11 cellular contexts compared by ENCODE assay signal in the genomic region with DNA sequence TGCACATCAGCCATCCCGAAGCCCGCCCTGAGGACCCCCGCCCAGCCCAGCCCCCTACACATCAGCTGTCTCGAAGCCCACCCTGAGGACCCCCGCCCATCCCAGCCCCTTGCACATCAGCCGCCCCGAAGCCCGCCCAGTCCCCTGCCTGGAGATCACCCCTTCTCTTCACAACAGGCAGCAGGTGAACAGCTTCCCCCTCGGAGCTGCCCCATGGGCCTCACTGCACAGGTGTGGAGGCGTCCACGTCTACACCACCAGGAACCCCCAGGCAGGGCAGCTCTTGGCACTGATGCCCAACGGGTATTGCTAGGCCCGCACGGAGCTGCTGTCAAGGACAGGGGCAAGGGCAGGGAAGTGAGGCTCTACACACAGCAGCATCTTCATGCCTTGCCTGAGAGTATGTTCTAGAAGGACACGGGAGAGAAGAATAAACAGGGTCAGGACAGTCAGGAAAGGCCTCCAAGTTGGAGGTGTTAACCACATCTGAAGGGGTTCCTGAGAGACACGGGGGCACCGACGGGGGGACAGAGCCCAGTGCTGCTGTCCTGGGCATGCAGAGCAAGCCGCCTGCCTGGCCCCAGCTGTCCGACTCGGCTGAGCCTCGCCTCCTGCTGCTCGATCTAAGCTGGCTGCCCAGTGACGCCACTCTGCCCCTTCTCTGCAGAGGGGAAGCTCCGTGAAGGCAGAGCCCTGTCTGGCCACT.
DNase-seq lines count a peak whose midpoint lies in the region; ATAC-seq and TF ChIP-seq lines count a peak whose summit lies in the region.
"Had no signal": no experiment of that assay in that cellular context is flagged by ENCODE, and none has a peak within 500 bp of the region (broad histone marks: within the 10 kb centered on the region; RNA-seq: fewer than 3 reads in every experiment).

No MANE protein-coding gene starts in this region.

- TF ChIP-seq CTCF in A673 (conservative IDR thresholded peaks at IDR 0.05; ENCODE audit: low read depth, low read length) (no peak), nephron (IDR thresholded peaks at IDR 0.05; ENCODE audit: unreplicated experiment in 3 of 3) (no peak)

- no TSS peak for BruUV-seq in A673 (replicated peaks; lab: Mats Ljungman, UMichigan)

- ATAC-seq in stimulated activated effector memory CD8-positive, alpha-beta T cell treated with anti-CD3 and anti-CD28 coated beads, Interleukin-12 subunit alpha, Interleukin-12 subunit beta, amount 100 ng/mL, for 72 hours: no peak
- ATAC-seq in GM19395 (IDR thresholded peaks at IDR 0.05; ENCODE audit: unreplicated experiment): no peak
- ATAC-seq: stimulated activated memory B cell treated with anti-CD40 and anti-IgM and Interleukin-4, amounts not matched to agents 10 μg/mL and 1 μg/mL and 100 μg/mL, for 72 hours had no signal

- no peaks in the 10 kb centered on the region for H3K9me3 ChIP-seq in A673 (ENCODE audit: low read depth, low read length, poor library complexity, severe bottlenecking)
- no peaks in the 10 kb centered on the region for H3K9me3 ChIP-seq in CD8-positive, alpha-beta memory T cell (ENCODE audit: low read length)

- POLR2A ChIA-PET in A673 (lab: Charles Lee; ENCODE audit: low non-redundant PET): no interaction called here
- POLR2A ChIA-PET in CD8-positive, alpha-beta memory T cell (lab: Charles Lee): interaction anchor here (0.8 to 1.1 kb wide), 2 partner anchors 20 to 23 kb away, joined by 3 read pairs; no protein-coding TSS in a partner anchor

- peak overlapping the region; percentile 29 to 99 (median 76) for H3K27ac Mint-ChIP-seq in CD8-positive, alpha-beta memory T cell
- H3K27ac Mint-ChIP-seq in dendritic cell treated with granulocyte-macrophage colony-stimulating factor and Interleukin-4, amounts not matched to agents 40 ng/mL and 50 ng/mL, for 4 days: peak overlapping the region; percentile 99
- peak overlapping the region in 2 of 3 experiments; percentile 38 to 52 for H3K27ac Mint-ChIP-seq in nephron
- no peak overlapping the region for H3K27ac Mint-ChIP-seq in stimulated activated effector memory CD8-positive, alpha-beta T cell treated with anti-CD3 and anti-CD28 coated beads, Interleukin-12 subunit alpha, Interleukin-12 subunit beta, amount 100 ng/mL, for 72 hours
- H3K27ac Mint-ChIP-seq: stimulated activated memory B cell treated with anti-CD40 and anti-IgM and Interleukin-4, amounts not matched to agents 10 μg/mL and 1 μg/mL and 100 μg/mL, for 72 hours had no signal

- H3K27ac ChIP-seq in A673 (ENCODE audit: low read depth, low read length, poor library complexity, severe bottlenecking): peak overlapping the region; percentile 93
- no peak overlapping the region for H3K27ac ChIP-seq in CD8-positive, alpha-beta memory T cell (ENCODE audit: low read depth, low read length)

- H3K36me3 Mint-ChIP-seq in CD8-positive, alpha-beta memory T cell: peaks cover under 1 to 9% (median 3%) of the 10 kb centered on the region in 3 donors
- H3K36me3 Mint-ChIP-seq in dendritic cell treated with granulocyte-macrophage colony-stimulating factor and Interleukin-4, amounts not matched to agents 40 ng/mL and 50 ng/mL, for 4 days (ENCODE audit: low read depth): peaks cover 37% of the 10 kb centered on the region
- peaks cover 4% of the 10 kb centered on the region for H3K36me3 Mint-ChIP-seq in nephron (ENCODE audit: low read depth)
- H3K36me3 Mint-ChIP-seq in stimulated activated effector memory CD8-positive, alpha-beta T cell treated with anti-CD3 and anti-CD28 coated beads, Interleukin-12 subunit alpha, Interleukin-12 subunit beta, amount 100 ng/mL, for 72 hours: peaks cover 19% of the 10 kb centered on the region

- no peaks in the 10 kb centered on the region for H3K27me3 ChIP-seq in A673 (replicated peaks; ENCODE audit: insufficient read depth, low read depth, low read length, poor library complexity)
- no peaks in the 10 kb centered on the region for H3K27me3 ChIP-seq in CD8-positive, alpha-beta memory T cell (ENCODE audit: insufficient read depth, low read length, poor library complexity, severe bottlenecking)

- no peaks in the 10 kb centered on the region for H3K36me3 ChIP-seq in A673 (ENCODE audit: insufficient read depth, low read length, poor library complexity, severe bottlenecking)
- H3K36me3 ChIP-seq in CD8-positive, alpha-beta memory T cell (ENCODE audit: insufficient read depth, low read length): no peaks in the 10 kb centered on the region

- DNase-seq in A673 (ENCODE audit: low spot score): no peak
- DNase-seq in CD8-positive, alpha-beta memory T cell: no peak
- no peak for DNase-seq in stimulated activated effector memory CD8-positive, alpha-beta T cell treated with anti-CD3 and anti-CD28 coated beads, Interleukin-12 subunit alpha, Interleukin-12 subunit beta, amount 100 ng/mL, for 72 hours (ENCODE audit: low spot score in 2 of 2)
- DNase-seq in NCI-H748 (lab: John Stamatoyannopoulos, UW; ENCODE audit: unreplicated experiment): no peak
- no peak for DNase-seq in GM19240 (ENCODE audit: insufficient read length, low spot score)
- DNase-seq: hippocampal formation, NCI-H1105 treated with DMSO at 0.1 percent for 48 hours had no signal

- intact Hi-C loops in A673 (cut with micrococcal nuclease; ENCODE audit: unreplicated experiment): no loop called here
- intact Hi-C loops in dendritic cell treated with granulocyte-macrophage colony-stimulating factor and Interleukin-4, amounts not matched to agents 40 ng/mL and 50 ng/mL, for 4 days (cut with micrococcal nuclease): no loop called here

- H3K4me3 ChIP-seq in A673 (ENCODE audit: low read depth, low read length, poor library complexity, severe bottlenecking): no peak overlapping the region
- no peak overlapping the region for H3K4me3 ChIP-seq in CD8-positive, alpha-beta memory T cell (ENCODE audit: low read length)

- H3K27me3 Mint-ChIP-seq in CD8-positive, alpha-beta memory T cell: peaks cover 0 to 3% of the 10 kb centered on the region in 2 donors
- no peaks in the 10 kb centered on the region for H3K27me3 Mint-ChIP-seq in dendritic cell treated with granulocyte-macrophage colony-stimulating factor and Interleukin-4, amounts not matched to agents 40 ng/mL and 50 ng/mL, for 4 days
- no peaks in the 10 kb centered on the region for H3K27me3 Mint-ChIP-seq in nephron (ENCODE audit: low read depth)

- CTCF ChIA-PET in A673 (lab: Charles Lee): no interaction called here
- CTCF ChIA-PET in CD8-positive, alpha-beta memory T cell (lab: Charles Lee): interaction anchor here (0.7 to 1.3 kb wide), 2 partner anchors 14 to 20 kb away, joined by 3 read pairs; no protein-coding TSS in a partner anchor

- peaks cover 77 to 96% (median 80%) of the 10 kb centered on the region in 3 donors for H3K4me1 Mint-ChIP-seq in CD8-positive, alpha-beta memory T cell
- H3K4me1 Mint-ChIP-seq in dendritic cell treated with granulocyte-macrophage colony-stimulating factor and Interleukin-4, amounts not matched to agents 40 ng/mL and 50 ng/mL, for 4 days (ENCODE audit: low read depth): peaks cover 100% of the 10 kb centered on the region
- H3K4me1 Mint-ChIP-seq in nephron: peaks cover 70% of the 10 kb centered on the region
- peaks cover 96% of the 10 kb centered on the region for H3K4me1 Mint-ChIP-seq in stimulated activated effector memory CD8-positive, alpha-beta T cell treated with anti-CD3 and anti-CD28 coated beads, Interleukin-12 subunit alpha, Interleukin-12 subunit beta, amount 100 ng/mL, for 72 hours

- no peaks in the 10 kb centered on the region for H3K9me3 Mint-ChIP-seq in CD8-positive, alpha-beta memory T cell
- H3K9me3 Mint-ChIP-seq in dendritic cell treated with granulocyte-macrophage colony-stimulating factor and Interleukin-4, amounts not matched to agents 40 ng/mL and 50 ng/mL, for 4 days: no peaks in the 10 kb centered on the region
- H3K9me3 Mint-ChIP-seq in nephron: peaks cover 5% of the 10 kb centered on the region
- H3K9me3 Mint-ChIP-seq in stimulated activated effector memory CD8-positive, alpha-beta T cell treated with anti-CD3 and anti-CD28 coated beads, Interleukin-12 subunit alpha, Interleukin-12 subunit beta, amount 100 ng/mL, for 72 hours: no peaks in the 10 kb centered on the region

- H3K4me3 Mint-ChIP-seq in CD8-positive, alpha-beta memory T cell: peak overlapping the region in 3 of 7 donors; percentile 23 to 48 (median 48)
- H3K4me3 Mint-ChIP-seq in dendritic cell treated with granulocyte-macrophage colony-stimulating factor and Interleukin-4, amounts not matched to agents 40 ng/mL and 50 ng/mL, for 4 days: peak overlapping the region; percentile 26
- H3K4me3 Mint-ChIP-seq in nephron: no peak overlapping the region
- H3K4me3 Mint-ChIP-seq in stimulated activated effector memory CD8-positive, alpha-beta T cell treated with anti-CD3 and anti-CD28 coated beads, Interleukin-12 subunit alpha, Interleukin-12 subunit beta, amount 100 ng/mL, for 72 hours: no peak overlapping the region
- H3K4me3 Mint-ChIP-seq: stimulated activated memory B cell treated with anti-CD40 and anti-IgM and Interleukin-4, amounts not matched to agents 10 μg/mL and 1 μg/mL and 100 μg/mL, for 72 hours had no signal

- H3K4me1 ChIP-seq in A673 (ENCODE audit: insufficient read depth, low read length, poor library complexity, severe bottlenecking): peaks cover 55% of the 10 kb centered on the region
- peaks cover 88% of the 10 kb centered on the region for H3K4me1 ChIP-seq in CD8-positive, alpha-beta memory T cell (ENCODE audit: insufficient read depth, low read length)
